1 cellular context compared by ENCODE assay signal in genomic region chr16:85369741-85370528, GRCh38.
A peak's percentile ranks its signal among the peaks of the same experiment; 100 is the strongest.
TF ChIP-seq lines count a peak whose summit lies in the region.

No MANE protein-coding gene starts in this region.

TF ChIP-seq in K562, 482 proteins besides CTCF, POLR2A, EP300 and RAD21 (continued from another document and continues in another):
- TF ChIP-seq RREB1 (CRISPR knock-in tag; IDR thresholded peaks at IDR 0.05) (no peak; the same call in 1 of the 2 replicates), TCF7 (IDR thresholded peaks at IDR 0.05; ENCODE audit: borderline replicate concordance) (no peak), NCOR1 (IDR thresholded peaks at IDR 0.05) (no peak), PTBP1 (IDR thresholded peaks at IDR 0.05; ENCODE audit: low read depth, low read length) (no peak), HOXB6 (CRISPR knock-in tag; IDR thresholded peaks at IDR 0.05; ENCODE audit: borderline replicate concordance) (no peak), JUND (IDR thresholded peaks at IDR 0.05; ENCODE audit: borderline replicate concordance, low read depth, low read length) (no peak), JUND (tag; IDR thresholded peaks at IDR 0.05; ENCODE audit: borderline replicate concordance, low read depth, low read length) (no peak; the same call in 2 of the 3 replicates), VEZF1 (CRISPR knock-in tag; IDR thresholded peaks at IDR 0.05) (peak; percentile 76), SMC3 (conservative IDR thresholded peaks at IDR 0.05; ENCODE audit: insufficient read depth, low read depth, low read length) (peak; percentile 65; the same call in 1 of the 2 replicates), CBX3 (IDR thresholded peaks at IDR 0.05; ENCODE audit: borderline replicate concordance in 1 of 2, low read length in 2 of 2) (no peak), MCM2 (IDR thresholded peaks at IDR 0.05; ENCODE audit: low read depth) (no peak), FIP1L1 (IDR thresholded peaks at IDR 0.05; ENCODE audit: low read depth, low read length, poor library complexity, severe bottlenecking) (no peak), ZNF324 (CRISPR knock-in tag; IDR thresholded peaks at IDR 0.05) (0 out of 2 replicates have a peak, but pooled peaks have one; percentile 12), SIN3A (IDR thresholded peaks at IDR 0.05; ENCODE audit: borderline replicate concordance in 2 of 2, control insufficient read depth in 1 of 2, low read depth in 2 of 2, low read length in 2 of 2) (no peak), ZKSCAN1 (IDR thresholded peaks at IDR 0.05; ENCODE audit: low read depth, low read length) (no peak), NFE2L1 (tag; IDR thresholded peaks at IDR 0.05; ENCODE audit: borderline replicate concordance, low read depth) (no peak), EZH2 (IDR thresholded peaks at IDR 0.05; ENCODE audit: borderline replicate concordance, low read depth, low read length) (no peak), FOSL1 (tag; conservative IDR thresholded peaks at IDR 0.05) (0 out of 2 replicates have a peak, but pooled peaks have one; percentile 8), ZNF263 (CRISPR knock-in tag; IDR thresholded peaks at IDR 0.05; ENCODE audit: borderline replicate concordance) (no peak), ZC3H8 (IDR thresholded peaks at IDR 0.05) (no peak), MEF2A (IDR thresholded peaks at IDR 0.05; ENCODE audit: control insufficient read depth, low read depth, low read length) (no peak), ZNF431 (CRISPR knock-in tag; IDR thresholded peaks at IDR 0.05) (no peak), CREBBP (IDR thresholded peaks at IDR 0.05; ENCODE audit: low read depth, low read length) (no peak), ATF4 (CRISPR knock-in tag; IDR thresholded peaks at IDR 0.05) (no peak), SMARCA4 (IDR thresholded peaks at IDR 0.05) (no peak), ZNF512 (tag; IDR thresholded peaks at IDR 0.05) (no peak), ZFP1 (CRISPR knock-in tag; IDR thresholded peaks at IDR 0.05) (no peak), JUN (IDR thresholded peaks at IDR 0.05; ENCODE audit: borderline replicate concordance, low read depth, low read length) (peak; percentile 11; the same call in 1 of the 2 replicates), JUN (CRISPR knock-in tag; IDR thresholded peaks at IDR 0.05; ENCODE audit: borderline replicate concordance) (no peak), RFX1 (IDR thresholded peaks at IDR 0.05) (no peak), KAT8 (IDR thresholded peaks at IDR 0.05; ENCODE audit: low read depth) (no peak), KAT2B (IDR thresholded peaks at IDR 0.05; ENCODE audit: low read depth, low read length) (no peak), ZNF274 (IDR thresholded peaks at IDR 0.05; ENCODE audit: borderline replicate concordance, low read depth, low read length) (no peak), ZSCAN32 (CRISPR knock-in tag; IDR thresholded peaks at IDR 0.05) (no peak), CBX1 (IDR thresholded peaks at IDR 0.05; ENCODE audit: low read depth) (no peak; the same call in 1 of the 2 replicates), GATAD2A (IDR thresholded peaks at IDR 0.05) (no peak), NCOA2 (IDR thresholded peaks at IDR 0.05; ENCODE audit: partially characterized antibody in 2 of 2) (no peak), ARID3A (IDR thresholded peaks at IDR 0.05; ENCODE audit: borderline replicate concordance, low read depth, low read length) (no peak), MECOM (CRISPR knock-in tag; IDR thresholded peaks at IDR 0.05) (no peak), ZSCAN29 (IDR thresholded peaks at IDR 0.05) (no peak), UBTF (IDR thresholded peaks at IDR 0.05; ENCODE audit: borderline replicate concordance in 1 of 2, low read depth in 2 of 2, low read length in 2 of 2) (no peak), BHLHE40 (IDR thresholded peaks at IDR 0.05; ENCODE audit: low read length) (no peak), ZBTB33 (CRISPR knock-in tag; IDR thresholded peaks at IDR 0.05) (no peak), NCOA6 (IDR thresholded peaks at IDR 0.05) (no peak), ZNF212 (CRISPR knock-in tag; IDR thresholded peaks at IDR 0.05) (no peak), TBP (optimal IDR thresholded peaks at IDR 0.05; ENCODE audit: low read depth, low read length) (no peak), ZNF507 (tag; conservative IDR thresholded peaks at IDR 0.05) (no peak), PATZ1 (CRISPR knock-in tag; IDR thresholded peaks at IDR 0.05; ENCODE audit: borderline replicate concordance) (no peak), CTBP1 (IDR thresholded peaks at IDR 0.05; ENCODE audit: borderline replicate concordance) (peak; percentile 65; the same call in 1 of the 2 replicates), ZBTB1 (CRISPR knock-in tag; IDR thresholded peaks at IDR 0.05; ENCODE audit: borderline replicate concordance, low read depth) (no peak), HMG20A (CRISPR knock-in tag; conservative IDR thresholded peaks at IDR 0.05) (no peak)
